In the genomic region with DNA sequence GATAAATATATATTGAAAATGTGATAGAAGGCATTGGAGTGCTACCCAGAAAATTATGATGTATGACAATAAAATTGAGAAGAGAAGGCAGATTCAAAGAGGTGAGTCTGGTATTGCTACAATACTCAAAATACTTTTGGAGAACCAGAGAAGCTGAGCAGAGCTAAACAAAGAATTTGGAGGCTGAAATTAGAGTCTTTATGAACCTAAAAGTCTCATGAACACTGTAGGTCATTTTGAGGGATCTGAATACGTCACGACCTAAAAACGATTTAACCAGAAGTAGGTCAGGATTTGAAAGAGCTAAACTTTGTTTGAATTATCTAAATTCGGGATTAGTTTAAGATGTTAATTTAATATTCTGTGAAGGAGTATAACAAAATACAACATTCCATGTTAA, we compare ENCODE assay signal across 1 cellular context.
TF ChIP-seq lines count a peak whose summit lies in the region.

No MANE protein-coding gene starts in this region.

TF ChIP-seq in K562, 482 proteins besides CTCF, POLR2A, EP300 and RAD21:
- no peak for TF ChIP-seq SNIP1 (IDR thresholded peaks at IDR 0.05; ENCODE audit: low read depth)
- TF ChIP-seq SRSF9 (IDR thresholded peaks at IDR 0.05; ENCODE audit: borderline replicate concordance, low read depth, low read length) = no peak
- TF ChIP-seq LCOR (CRISPR knock-in tag; IDR thresholded peaks at IDR 0.05) = no peak
- TF ChIP-seq MTF1 (CRISPR knock-in tag; IDR thresholded peaks at IDR 0.05; ENCODE audit: borderline replicate concordance) = no peak
- no peak for TF ChIP-seq ARID3B (CRISPR knock-in tag; IDR thresholded peaks at IDR 0.05; ENCODE audit: borderline replicate concordance)
- no peak for TF ChIP-seq BCLAF1 (IDR thresholded peaks at IDR 0.05; ENCODE audit: borderline replicate concordance in 1 of 2, control insufficient read depth in 1 of 2, low read depth in 2 of 2, low read length in 1 of 2)
- TF ChIP-seq ZFP91 (CRISPR knock-in tag; IDR thresholded peaks at IDR 0.05) = no peak
- no peak for TF ChIP-seq ATF1 (CRISPR knock-in tag; IDR thresholded peaks at IDR 0.05)
- peak; percentile 57 for TF ChIP-seq ATF1 (tag; IDR thresholded peaks at IDR 0.05)
- peak; percentile 7; the same call in 1 of the 2 replicates for TF ChIP-seq SUPT5H (IDR thresholded peaks at IDR 0.05)
- no peak for TF ChIP-seq SFPQ (IDR thresholded peaks at IDR 0.05; ENCODE audit: low read depth, low read length)
- no peak for TF ChIP-seq ZNF12 (CRISPR knock-in tag; IDR thresholded peaks at IDR 0.05)
- no peak for TF ChIP-seq NCOA6 (IDR thresholded peaks at IDR 0.05)
- no peak for TF ChIP-seq ZNF197 (CRISPR knock-in tag; IDR thresholded peaks at IDR 0.05; ENCODE audit: low read depth)
- TF ChIP-seq, protein P1, sequence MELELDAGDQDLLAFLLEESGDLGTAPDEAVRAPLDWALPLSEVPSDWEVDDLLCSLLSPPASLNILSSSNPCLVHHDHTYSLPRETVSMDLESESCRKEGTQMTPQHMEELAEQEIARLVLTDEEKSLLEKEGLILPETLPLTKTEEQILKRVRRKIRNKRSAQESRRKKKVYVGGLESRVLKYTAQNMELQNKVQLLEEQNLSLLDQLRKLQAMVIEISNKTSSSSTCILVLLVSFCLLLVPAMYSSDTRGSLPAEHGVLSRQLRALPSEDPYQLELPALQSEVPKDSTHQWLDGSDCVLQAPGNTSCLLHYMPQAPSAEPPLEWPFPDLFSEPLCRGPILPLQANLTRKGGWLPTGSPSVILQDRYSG (tag; conservative IDR thresholded peaks at IDR 0.05; ENCODE audit: low read depth) = no peak
- TF ChIP-seq PCBP1 (IDR thresholded peaks at IDR 0.05; ENCODE audit: low read depth, low read length, poor library complexity, severe bottlenecking) = no peak
